In genomic region chr10:392705-393037, GRCh38 we compare ENCODE assay signal across 21 cellular contexts.
DNase-seq lines count a peak whose midpoint lies in the region; TF ChIP-seq lines count a peak whose summit lies in the region.
"Had no signal": no experiment of that assay in that cellular context is flagged by ENCODE, and none has a peak within 500 bp of the region (broad histone marks: within the 10 kb centered on the region; RNA-seq: fewer than 3 reads in every experiment).

No MANE protein-coding gene starts in this region.

- CTCF ChIA-PET in HEK293 (lab: Yijun Ruan, JAX), result no interaction called here

- H3K36me3 Mint-ChIP-seq in brain (peaks cover 36% of the 10 kb centered on the region), glutamatergic neuron (ENCODE audit: unreplicated experiment) (no peaks in the 10 kb centered on the region), progenitor cell of endocrine pancreas (ENCODE audit: insufficient read depth) (peaks cover 9% of the 10 kb centered on the region)

- no peak overlapping the region for H3K4me3 ChIP-seq in HEK293 (ENCODE audit: low read depth, low read length)
- H3K4me3 ChIP-seq: GM23248 had no signal

- peaks cover 0 to 19% of the 10 kb centered on the region in 2 experiments; a peak in 1 of 3 replicates for H3K36me3 ChIP-seq in HEK293 (ENCODE audit: control insufficient read depth in 2 of 2, insufficient read depth in 1 of 2, low read length in 2 of 2)

- no peak overlapping the region for H3K4me3 Mint-ChIP-seq in brain
- H3K4me3 Mint-ChIP-seq in glutamatergic neuron (ENCODE audit: unreplicated experiment), result no peak overlapping the region
- H3K4me3 Mint-ChIP-seq in progenitor cell of endocrine pancreas (ENCODE audit: low read depth), result no peak overlapping the region
- H3K4me3 Mint-ChIP-seq: CD8-positive, alpha-beta memory T cell; IgD-negative memory B cell had no signal

- no peaks in the 10 kb centered on the region for H3K4me1 ChIP-seq in HEK293 (ENCODE audit: control insufficient read depth, insufficient read depth, low read length)

- H3K4me1 Mint-ChIP-seq in brain (peaks cover 49% of the 10 kb centered on the region), glutamatergic neuron (ENCODE audit: low read depth, unreplicated experiment) (peaks cover 17% of the 10 kb centered on the region), progenitor cell of endocrine pancreas (ENCODE audit: low read depth) (peaks cover 9% of the 10 kb centered on the region)

- POLR2A ChIA-PET in HEK293 (lab: Yijun Ruan, JAX), result no interaction called here

- H3K9me3 Mint-ChIP-seq in brain (no peaks in the 10 kb centered on the region), glutamatergic neuron (ENCODE audit: unreplicated experiment) (peaks cover 8% of the 10 kb centered on the region), progenitor cell of endocrine pancreas (ENCODE audit: low read depth) (no peaks in the 10 kb centered on the region)
- H3K9me3 Mint-ChIP-seq: CD8-positive, alpha-beta memory T cell; IgD-negative memory B cell had no signal

- peak overlapping the region; percentile 2 to 99 (median 71) for H3K27ac Mint-ChIP-seq in brain
- peak overlapping the region; percentile 16 for H3K27ac Mint-ChIP-seq in glutamatergic neuron (ENCODE audit: unreplicated experiment)
- H3K27ac Mint-ChIP-seq in progenitor cell of endocrine pancreas, result peak overlapping the region; percentile 55
- H3K27ac Mint-ChIP-seq: IgD-negative memory B cell had no signal

- H3K9me3 ChIP-seq in HEK293 (ENCODE audit: control insufficient read depth, insufficient read depth, low read depth, low read length), result no peaks in the 10 kb centered on the region
- H3K9me3 ChIP-seq: SK-N-SH had no signal

- DNase-seq in glutamatergic neuron (no peak), progenitor cell of endocrine pancreas (ENCODE audit: low spot score, unreplicated experiment) (no peak), SHP77 (lab: John Stamatoyannopoulos, UW) (no peak), OCI-M2 (lab: John Stamatoyannopoulos, UW; ENCODE audit: unreplicated experiment) (no peak), ecto neural progenitor cell (ENCODE audit: low spot score) (no peak)
- DNase-seq: Calu3; CD8-positive, alpha-beta memory T cell; DMS153; GM23248; Karpas-422; MV-4-11; NCI-H1694 treated with DMSO at 0.1 percent for 48 hours; NCI-H446; NCI-H526 treated with DMSO at 0.1 percent for 48 hours; SIG-M5; SK-N-SH had no signal

- peaks cover 2% of the 10 kb centered on the region for H3K27me3 Mint-ChIP-seq in brain
- peaks cover 6% of the 10 kb centered on the region for H3K27me3 Mint-ChIP-seq in glutamatergic neuron (ENCODE audit: unreplicated experiment)
- H3K27me3 Mint-ChIP-seq in progenitor cell of endocrine pancreas, result no peaks in the 10 kb centered on the region
- H3K27me3 Mint-ChIP-seq: IgD-negative memory B cell had no signal

- no peak for TF ChIP-seq CTCF in HEK293 (tag by site-specific recombination; IDR thresholded peaks at IDR 0.05)
- no peak for TF ChIP-seq CTCF in brain (conservative IDR thresholded peaks at IDR 0.05)
- no peak for TF ChIP-seq CTCF in glutamatergic neuron (IDR thresholded peaks at IDR 0.05; ENCODE audit: partially characterized antibody, unreplicated experiment)
- no peak for TF ChIP-seq CTCF in progenitor cell of endocrine pancreas (IDR thresholded peaks at IDR 0.05; ENCODE audit: unreplicated experiment)

- H3K27ac ChIP-seq in HEK293 (ENCODE audit: extremely low read depth, low read depth, low read length), result no peak overlapping the region
- H3K27ac ChIP-seq: C4-2B, GM23248, RWPE1 had no signal

TF ChIP-seq in HEK293, 187 proteins besides CTCF, POLR2A, EP300 and RAD21:
- TF ChIP-seq ZNF768 (tag by site-specific recombination; IDR thresholded peaks at IDR 0.05) (no peak), ZNF24 (tag by site-specific recombination; IDR thresholded peaks at IDR 0.05) (no peak), EGR2 (tag by site-specific recombination; IDR thresholded peaks at IDR 0.05; ENCODE audit: low read depth) (peak; percentile 67), ZFHX2 (tag by site-specific recombination; conservative IDR thresholded peaks at IDR 0.05) (peak; percentile 73)

Comparison
In these comparisons a context has a peak if more than half of its experiments do, and no peak if none do; other contexts are left out.
1. H3K27ac Mint-ChIP-seq: peak in every context shown above with its lines; median percentile 71 in brain; 55 in progenitor cell of endocrine pancreas; 16 in glutamatergic neuron.